In genomic region chr20:50797142-50797541, GRCh38 we compare ENCODE assay signal across 1 cellular context.
A peak's percentile ranks its signal among the peaks of the same experiment; 100 is the strongest.
TF ChIP-seq lines count a peak whose summit lies in the region.

No MANE protein-coding gene starts in this region.

TF ChIP-seq in K562, 482 proteins besides CTCF, POLR2A, EP300 and RAD21:
- TF ChIP-seq C11orf30 (IDR thresholded peaks at IDR 0.05; ENCODE audit: low read depth) (peak; percentile 34; the same call in 1 of the 2 replicates), ZBTB11 (CRISPR knock-in tag; IDR thresholded peaks at IDR 0.05) (peak in 1 of 3 experiments; percentile 84; a peak in 1 of 6 replicates), ZNF316 (IDR thresholded peaks at IDR 0.05) (peak; percentile 71), CHD7 (IDR thresholded peaks at IDR 0.05; ENCODE audit: low read depth, low read length) (no peak)
